ENCODE assay signal across 8 cellular contexts in genomic region chr12:53379389-53380103, GRCh38. TPM values are rescaled to one million over a fixed set of nuclear protein-coding genes. Genes with fewer than 3 reads are reported as not detected.
DNase-seq lines count a peak whose midpoint lies in the region; ATAC-seq, FAIRE-seq and TF ChIP-seq lines count a peak whose summit lies in the region.

No MANE protein-coding gene starts in this region.

- DNase-seq in BE2C: peak; percentile 98
- DNase-seq in NCI-H446 treated with DMSO at 0.1 percent for 48 hours (lab: John Stamatoyannopoulos, UW): peak; percentile 100
- DNase-seq in activated CD4-positive, CD25-positive, alpha-beta regulatory T cell treated with anti-CD3 and anti-CD28 coated beads, Interleukin-2, amount 50 U/mL, for 72 hours: peak; percentile 84
- peak; percentile 100 for DNase-seq in kidney glomerular epithelial cell (lab: John Stamatoyannopoulos, UW)
- DNase-seq in stimulated activated CD4-positive, alpha-beta T cell treated with anti-CD3 and anti-CD28 coated beads, Interleukin-15, amount 100 ng/mL, for 48 hours (ENCODE audit: low read depth in 2 of 2): peak; percentile 98

- peak; percentile 77 for ATAC-seq in HG03378 (IDR thresholded peaks at IDR 0.05; ENCODE audit: unreplicated experiment)

- peak overlapping the region; percentile 56 for H3K4me3 ChIP-seq in BE2C (ENCODE audit: low read depth, low read length)

- TF ChIP-seq CTCF in BE2C (IDR thresholded peaks at IDR 0.05; ENCODE audit: low read depth, low read length): no peak

- TF ChIP-seq POLR2A in GM19193 (IDR thresholded peaks at IDR 0.05; ENCODE audit: extremely low read depth, insufficient read depth, insufficient read length): peak; percentile 98

- peak; percentile 96 for FAIRE-seq in colon (lab: Jason Lieb, UNC)

- no peaks in the 10 kb centered on the region for H3K27me3 ChIP-seq in BE2C

- peaks cover 26% of the 10 kb centered on the region for H3K36me3 ChIP-seq in BE2C

- peaks cover 14% of the 10 kb centered on the region for H3K4me1 ChIP-seq in BE2C

- H3K9me3 ChIP-seq in BE2C: no peaks in the 10 kb centered on the region

RNA-seq across cellular contexts. Expression of gene SP1, which starts 0.4 kb away (rescaled TPM):
- polyA plus RNA-seq in BE2C (2012; ENCODE audit: insufficient read depth, insufficient read length, low read depth): 30.4 TPM

RNA-seq across cellular contexts. Expression of gene SP7, which starts 43.4 kb away (rescaled TPM):
- polyA plus RNA-seq in BE2C (2012; ENCODE audit: insufficient read depth, insufficient read length, low read depth): 2.0 TPM

RNA-seq across cellular contexts. Expression of gene AMHR2, which starts 44.1 kb away (rescaled TPM):
- polyA plus RNA-seq in BE2C (2012; ENCODE audit: insufficient read depth, insufficient read length, low read depth): 15.9 TPM

RNA-seq across cellular contexts. Expression of gene AAAS, which starts 58.1 kb away (rescaled TPM):
- 93.5 TPM for polyA plus RNA-seq in BE2C (2012; ENCODE audit: insufficient read depth, insufficient read length, low read depth)

Comparison
In these comparisons a context has a peak if more than half of its experiments do, and no peak if none do; other contexts are left out.
1. Peak in every context shown above with its lines: DNase-seq, ATAC-seq and H3K4me3 ChIP-seq.